In genomic region chr3:168961271-168961670, GRCh38 we compare ENCODE assay signal across 25 cellular contexts.
"Had no signal": no experiment of that assay in that cellular context is flagged by ENCODE, and none has a peak within 500 bp of the region (broad histone marks: within the 10 kb centered on the region; RNA-seq: fewer than 3 reads in every experiment).

No MANE protein-coding gene starts in this region.

- H3K27me3 ChIP-seq: colonic mucosa, esophagus squamous epithelium, gastrocnemius medialis, heart right ventricle, left lung had no signal

- H3K4me1 ChIP-seq: colonic mucosa, esophagus squamous epithelium, gastrocnemius medialis, heart right ventricle, left lung, lower lobe of right lung had no signal

- DNase-seq: colonic mucosa; cortex of kidney; effector CD8-positive, alpha-beta T cell; effector memory CD8-positive, alpha-beta T cell; endodermal cell; erythroblast; esophagus squamous epithelium; foreskin fibroblast; foreskin melanocyte; gastrocnemius medialis; glutamatergic neuron; head of caudate nucleus; heart right ventricle; hippocampal formation; left cardiac atrium; left lung; left ventricle myocardium superior; lower lobe of right lung; mesenchymal stem cell; mucosa of descending colon; naive B cell had no signal

- H3K9me3 ChIP-seq: colonic mucosa, esophagus squamous epithelium, gastrocnemius medialis, heart right ventricle, left lung, lower lobe of right lung, mucosa of descending colon had no signal

- H3K27ac ChIP-seq: colonic mucosa, epithelial cell of prostate, esophagus squamous epithelium, gastrocnemius medialis, heart right ventricle, left lung, lower lobe of right lung had no signal

- H3K36me3 ChIP-seq: colonic mucosa, esophagus squamous epithelium, gastrocnemius medialis, heart right ventricle, left lung, lower lobe of right lung had no signal

- H3K4me3 ChIP-seq: colonic mucosa, esophagus squamous epithelium, gastrocnemius medialis, heart right ventricle, left lung, lower lobe of right lung, mucosa of descending colon had no signal

- FAIRE-seq: endometrium, islet of Langerhans, keratinocyte had no signal
